In the genomic region with DNA sequence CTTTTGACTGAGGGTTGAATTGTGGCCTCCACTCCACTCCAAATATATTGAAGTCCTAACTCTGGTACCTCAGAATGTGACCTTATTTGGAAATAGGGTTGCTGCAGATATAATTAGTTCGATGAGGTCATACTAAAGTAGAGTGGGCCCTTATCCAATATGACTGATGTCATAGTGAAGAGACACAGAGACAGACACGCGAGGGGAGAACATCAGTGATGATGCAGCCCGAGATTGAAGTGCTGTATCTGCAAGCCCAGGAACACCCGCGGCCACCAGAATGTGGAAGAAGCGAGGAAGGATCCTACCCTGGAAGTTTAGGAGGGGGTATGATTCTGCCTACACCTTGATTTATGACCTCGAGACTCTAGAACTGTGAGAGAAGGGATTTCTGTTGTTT, we compare ENCODE assay signal across 1 cellular context.
TF ChIP-seq lines count a peak whose summit lies in the region.

No MANE protein-coding gene starts in this region.

TF ChIP-seq in K562, 482 proteins besides CTCF, POLR2A, EP300 and RAD21 (continued from another document):
- TF ChIP-seq, protein P1, sequence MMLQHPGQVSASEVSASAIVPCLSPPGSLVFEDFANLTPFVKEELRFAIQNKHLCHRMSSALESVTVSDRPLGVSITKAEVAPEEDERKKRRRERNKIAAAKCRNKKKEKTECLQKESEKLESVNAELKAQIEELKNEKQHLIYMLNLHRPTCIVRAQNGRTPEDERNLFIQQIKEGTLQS (IDR thresholded peaks at IDR 0.05), result 0 out of 2 replicates have a peak, but pooled peaks have one; percentile 10
- TF ChIP-seq, protein P1 (CRISPR knock-in tag; conservative IDR thresholded peaks at IDR 0.05), result no peak
- peak; percentile 59; the same call in 1 of the 2 replicates for TF ChIP-seq ATF7 (IDR thresholded peaks at IDR 0.05)
